In genomic region chr19:17520865-17521264, GRCh38 we compare ENCODE assay signal across 18 cellular contexts.
"Had no signal": no experiment of that assay in that cellular context is flagged by ENCODE, and none has a peak within 500 bp of the region (broad histone marks: within the 10 kb centered on the region; RNA-seq: fewer than 3 reads in every experiment).

No MANE protein-coding gene starts in this region.

- H3K27me3 Mint-ChIP-seq: effector memory CD8-positive, alpha-beta T cell; memory B cell; natural killer cell treated with Interleukin-12 subunit alpha and Interleukin-12 subunit beta and Interleukin-15 and Interleukin-18, amount 100 ng/mL, for 72 hours had no signal

- H3K27ac Mint-ChIP-seq: dendritic cell treated with granulocyte-macrophage colony-stimulating factor and Interleukin-4, amounts not matched to agents 40 ng/mL and 50 ng/mL, for 4 days; effector memory CD8-positive, alpha-beta T cell; memory B cell; mesothelial cell of epicardium; natural killer cell treated with Interleukin-12 subunit alpha and Interleukin-12 subunit beta and Interleukin-15 and Interleukin-18, amount 100 ng/mL, for 72 hours; neural progenitor cell had no signal

- H2AFZ ChIP-seq: neural progenitor cell had no signal

- H3K4me3 ChIP-seq: esophagus squamous epithelium, gastroesophageal sphincter, left lung, lower lobe of right lung, neural progenitor cell, smooth muscle cell had no signal

- H3K4me3 Mint-ChIP-seq: dendritic cell treated with granulocyte-macrophage colony-stimulating factor and Interleukin-4, amounts not matched to agents 40 ng/mL and 50 ng/mL, for 4 days; effector memory CD8-positive, alpha-beta T cell; memory B cell; mesothelial cell of epicardium; natural killer cell treated with Interleukin-12 subunit alpha and Interleukin-12 subunit beta and Interleukin-15 and Interleukin-18, amount 100 ng/mL, for 72 hours; neural progenitor cell had no signal

- FAIRE-seq: colon had no signal

- H3K4me1 Mint-ChIP-seq: mesothelial cell of epicardium, neural progenitor cell had no signal

- H3K4me2 ChIP-seq: neural progenitor cell, smooth muscle cell had no signal

- H3K27ac ChIP-seq: esophagus squamous epithelium, gastroesophageal sphincter, left lung, lower lobe of right lung, neural progenitor cell had no signal

- H3K4me1 ChIP-seq: neural progenitor cell had no signal

- H3K9me3 Mint-ChIP-seq: memory B cell; mesothelial cell of epicardium; natural killer cell treated with Interleukin-12 subunit alpha and Interleukin-12 subunit beta and Interleukin-15 and Interleukin-18, amount 100 ng/mL, for 72 hours had no signal

- H3K27me3 ChIP-seq: left lung, neural progenitor cell had no signal

- DNase-seq: effector memory CD8-positive, alpha-beta T cell; esophagus squamous epithelium; foreskin fibroblast; glutamatergic neuron; islet precursor cell; left lung; lower lobe of right lung; stimulated activated CD4-positive, alpha-beta T cell treated with anti-CD3 and anti-CD28 coated beads, Interleukin-2, amount 100 ng/mL, for 48 hours; stimulated activated naive CD4-positive, alpha-beta T cell treated with Interleukin-2 at 50 U/mL for 16 hours; trophoblast cell had no signal

- H3K9ac ChIP-seq: neural progenitor cell had no signal

- ATAC-seq: effector memory CD8-positive, alpha-beta T cell; gastroesophageal sphincter; left lung; lower lobe of right lung; natural killer cell treated with Interleukin-12 subunit alpha and Interleukin-12 subunit beta and Interleukin-15 and Interleukin-18, amount 100 ng/mL, for 72 hours had no signal
